Comparison of ENCODE assay signal across 1 cellular context in the genomic region with DNA sequence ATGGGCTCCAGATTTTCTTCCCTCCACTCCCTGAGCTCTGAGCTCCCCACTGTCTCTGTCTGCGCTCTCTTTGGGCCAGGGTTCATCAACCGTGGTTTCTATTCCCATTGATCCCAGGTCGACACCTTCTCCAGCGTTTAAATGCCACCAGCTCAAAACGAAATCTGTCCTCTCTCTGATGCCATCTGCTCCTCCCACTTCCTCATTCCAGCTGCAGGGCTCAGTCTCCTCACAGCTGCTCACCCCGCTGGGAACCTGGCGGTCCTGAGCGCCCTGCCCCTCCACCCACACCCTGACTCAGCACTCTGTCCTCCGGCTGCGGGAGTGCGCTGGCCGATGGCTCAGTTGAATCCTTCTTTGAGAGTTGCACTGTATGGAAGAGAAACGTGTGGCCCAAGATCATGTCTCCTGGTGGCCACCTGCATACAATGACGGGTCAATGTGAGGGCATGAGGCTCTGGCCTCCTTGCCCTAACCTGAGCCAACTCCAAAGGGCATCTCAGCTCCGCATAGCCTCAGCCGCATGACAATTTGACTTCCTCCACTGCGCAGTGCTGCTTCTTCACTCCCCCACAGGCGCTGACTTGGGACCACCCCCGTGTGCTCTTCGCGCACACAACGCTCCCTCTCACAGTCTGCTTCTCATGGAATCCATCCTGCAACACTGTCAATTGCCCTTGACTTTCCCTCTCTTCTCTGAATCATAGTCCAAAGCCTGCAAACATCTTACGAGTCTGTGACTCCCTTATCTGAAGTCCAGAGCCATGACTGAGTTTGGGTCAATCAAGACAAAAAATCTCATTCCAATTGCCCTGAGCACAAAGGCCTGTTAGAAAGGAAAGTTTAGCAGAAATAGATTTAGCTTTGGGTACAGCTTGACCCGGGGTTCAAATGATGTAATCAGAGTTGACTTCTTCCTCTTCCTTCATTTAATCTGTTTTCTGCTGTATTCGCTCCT.
TF ChIP-seq lines count a peak whose summit lies in the region.

No MANE protein-coding gene starts in this region.

TF ChIP-seq in HepG2, 621 proteins besides CTCF, POLR2A, EP300 and RAD21 (continued from another document and continues in another):
- TF ChIP-seq, protein P1, sequence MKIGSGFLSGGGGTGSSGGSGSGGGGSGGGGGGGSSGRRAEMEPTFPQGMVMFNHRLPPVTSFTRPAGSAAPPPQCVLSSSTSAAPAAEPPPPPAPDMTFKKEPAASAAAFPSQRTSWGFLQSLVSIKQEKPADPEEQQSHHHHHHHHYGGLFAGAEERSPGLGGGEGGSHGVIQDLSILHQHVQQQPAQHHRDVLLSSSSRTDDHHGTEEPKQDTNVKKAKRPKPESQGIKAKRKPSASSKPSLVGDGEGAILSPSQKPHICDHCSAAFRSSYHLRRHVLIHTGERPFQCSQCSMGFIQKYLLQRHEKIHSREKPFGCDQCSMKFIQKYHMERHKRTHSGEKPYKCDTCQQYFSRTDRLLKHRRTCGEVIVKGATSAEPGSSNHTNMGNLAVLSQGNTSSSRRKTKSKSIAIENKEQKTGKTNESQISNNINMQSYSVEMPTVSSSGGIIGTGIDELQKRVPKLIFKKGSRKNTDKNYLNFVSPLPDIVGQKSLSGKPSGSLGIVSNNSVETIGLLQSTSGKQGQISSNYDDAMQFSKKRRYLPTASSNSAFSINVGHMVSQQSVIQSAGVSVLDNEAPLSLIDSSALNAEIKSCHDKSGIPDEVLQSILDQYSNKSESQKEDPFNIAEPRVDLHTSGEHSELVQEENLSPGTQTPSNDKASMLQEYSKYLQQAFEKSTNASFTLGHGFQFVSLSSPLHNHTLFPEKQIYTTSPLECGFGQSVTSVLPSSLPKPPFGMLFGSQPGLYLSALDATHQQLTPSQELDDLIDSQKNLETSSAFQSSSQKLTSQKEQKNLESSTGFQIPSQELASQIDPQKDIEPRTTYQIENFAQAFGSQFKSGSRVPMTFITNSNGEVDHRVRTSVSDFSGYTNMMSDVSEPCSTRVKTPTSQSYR (CRISPR knock-in tag; IDR thresholded peaks at IDR 0.05; ENCODE audit: borderline replicate concordance): peak; percentile 66; the same call in 1 of the 2 replicates
- TF ChIP-seq ZNF761 (CRISPR knock-in tag; conservative IDR thresholded peaks at IDR 0.05) (0 out of 2 replicates have a peak, but pooled peaks have one; percentile 27), KMT2A (CRISPR knock-in tag; IDR thresholded peaks at IDR 0.05) (no peak), ARHGAP35 (CRISPR knock-in tag; IDR thresholded peaks at IDR 0.05; ENCODE audit: borderline replicate concordance) (no peak), CEBPG (CRISPR knock-in tag; IDR thresholded peaks at IDR 0.05) (no peak), TEAD3 (CRISPR knock-in tag; optimal IDR thresholded peaks at IDR 0.05; ENCODE audit: borderline replicate concordance) (peak; percentile 99), KDM3A (CRISPR knock-in tag; IDR thresholded peaks at IDR 0.05; ENCODE audit: low read depth) (0 out of 2 replicates have a peak, but pooled peaks have one; percentile 27), ZNF839 (CRISPR knock-in tag; IDR thresholded peaks at IDR 0.05; ENCODE audit: borderline replicate concordance) (0 out of 2 replicates have a peak, but pooled peaks have one; percentile 46), SALL1 (CRISPR knock-in tag; IDR thresholded peaks at IDR 0.05) (0 out of 2 replicates have a peak, but pooled peaks have one; percentile 40), POGZ (CRISPR knock-in tag; IDR thresholded peaks at IDR 0.05) (peak; percentile 33; the same call in 1 of the 2 replicates), MTF2 (CRISPR knock-in tag; IDR thresholded peaks at IDR 0.05; ENCODE audit: borderline replicate concordance) (no peak), YEATS2 (CRISPR knock-in tag; IDR thresholded peaks at IDR 0.05; ENCODE audit: borderline replicate concordance) (no peak), ZMYM4 (CRISPR knock-in tag; IDR thresholded peaks at IDR 0.05) (peak; percentile 25; the same call in 1 of the 2 replicates), MAFG (CRISPR knock-in tag; IDR thresholded peaks at IDR 0.05) (peak; percentile 87), NFKB2 (CRISPR knock-in tag; IDR thresholded peaks at IDR 0.05; ENCODE audit: borderline replicate concordance) (0 out of 2 replicates have a peak, but pooled peaks have one; percentile 35), ZNF547 (CRISPR knock-in tag; IDR thresholded peaks at IDR 0.05) (0 out of 2 replicates have a peak, but pooled peaks have one; percentile 38), MTA3 (CRISPR knock-in tag; IDR thresholded peaks at IDR 0.05) (no peak), ZBTB8A (CRISPR knock-in tag; IDR thresholded peaks at IDR 0.05; ENCODE audit: borderline replicate concordance, low read depth) (no peak), BCL6 (CRISPR knock-in tag; IDR thresholded peaks at IDR 0.05) (no peak), ERF (CRISPR knock-in tag; IDR thresholded peaks at IDR 0.05) (peak; percentile 12; the same call in 1 of the 2 replicates), NFE2 (CRISPR knock-in tag; IDR thresholded peaks at IDR 0.05) (peak; percentile 44; the same call in 1 of the 2 replicates)
- TF ChIP-seq, protein P2, sequence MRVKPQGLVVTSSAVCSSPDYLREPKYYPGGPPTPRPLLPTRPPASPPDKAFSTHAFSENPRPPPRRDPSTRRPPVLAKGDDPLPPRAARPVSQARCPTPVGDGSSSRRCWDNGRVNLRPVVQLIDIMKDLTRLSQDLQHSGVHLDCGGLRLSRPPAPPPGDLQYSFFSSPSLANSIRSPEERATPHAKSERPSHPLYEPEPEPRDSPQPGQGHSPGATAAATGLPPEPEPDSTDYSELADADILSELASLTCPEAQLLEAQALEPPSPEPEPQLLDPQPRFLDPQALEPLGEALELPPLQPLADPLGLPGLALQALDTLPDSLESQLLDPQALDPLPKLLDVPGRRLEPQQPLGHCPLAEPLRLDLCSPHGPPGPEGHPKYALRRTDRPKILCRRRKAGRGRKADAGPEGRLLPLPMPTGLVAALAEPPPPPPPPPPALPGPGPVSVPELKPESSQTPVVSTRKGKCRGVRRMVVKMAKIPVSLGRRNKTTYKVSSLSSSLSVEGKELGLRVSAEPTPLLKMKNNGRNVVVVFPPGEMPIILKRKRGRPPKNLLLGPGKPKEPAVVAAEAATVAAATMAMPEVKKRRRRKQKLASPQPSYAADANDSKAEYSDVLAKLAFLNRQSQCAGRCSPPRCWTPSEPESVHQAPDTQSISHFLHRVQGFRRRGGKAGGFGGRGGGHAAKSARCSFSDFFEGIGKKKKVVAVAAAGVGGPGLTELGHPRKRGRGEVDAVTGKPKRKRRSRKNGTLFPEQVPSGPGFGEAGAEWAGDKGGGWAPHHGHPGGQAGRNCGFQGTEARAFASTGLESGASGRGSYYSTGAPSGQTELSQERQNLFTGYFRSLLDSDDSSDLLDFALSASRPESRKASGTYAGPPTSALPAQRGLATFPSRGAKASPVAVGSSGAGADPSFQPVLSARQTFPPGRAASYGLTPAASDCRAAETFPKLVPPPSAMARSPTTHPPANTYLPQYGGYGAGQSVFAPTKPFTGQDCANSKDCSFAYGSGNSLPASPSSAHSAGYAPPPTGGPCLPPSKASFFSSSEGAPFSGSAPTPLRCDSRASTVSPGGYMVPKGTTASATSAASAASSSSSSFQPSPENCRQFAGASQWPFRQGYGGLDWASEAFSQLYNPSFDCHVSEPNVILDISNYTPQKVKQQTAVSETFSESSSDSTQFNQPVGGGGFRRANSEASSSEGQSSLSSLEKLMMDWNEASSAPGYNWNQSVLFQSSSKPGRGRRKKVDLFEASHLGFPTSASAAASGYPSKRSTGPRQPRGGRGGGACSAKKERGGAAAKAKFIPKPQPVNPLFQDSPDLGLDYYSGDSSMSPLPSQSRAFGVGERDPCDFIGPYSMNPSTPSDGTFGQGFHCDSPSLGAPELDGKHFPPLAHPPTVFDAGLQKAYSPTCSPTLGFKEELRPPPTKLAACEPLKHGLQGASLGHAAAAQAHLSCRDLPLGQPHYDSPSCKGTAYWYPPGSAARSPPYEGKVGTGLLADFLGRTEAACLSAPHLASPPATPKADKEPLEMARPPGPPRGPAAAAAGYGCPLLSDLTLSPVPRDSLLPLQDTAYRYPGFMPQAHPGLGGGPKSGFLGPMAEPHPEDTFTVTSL (CRISPR knock-in tag; IDR thresholded peaks at IDR 0.05; ENCODE audit: borderline replicate concordance): no peak
- TF ChIP-seq, protein P3, sequence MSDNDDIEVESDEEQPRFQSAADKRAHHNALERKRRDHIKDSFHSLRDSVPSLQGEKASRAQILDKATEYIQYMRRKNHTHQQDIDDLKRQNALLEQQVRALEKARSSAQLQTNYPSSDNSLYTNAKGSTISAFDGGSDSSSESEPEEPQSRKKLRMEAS (IDR thresholded peaks at IDR 0.05): peak; percentile 31; the same call in 1 of the 2 replicates
- TF ChIP-seq, protein P4, sequence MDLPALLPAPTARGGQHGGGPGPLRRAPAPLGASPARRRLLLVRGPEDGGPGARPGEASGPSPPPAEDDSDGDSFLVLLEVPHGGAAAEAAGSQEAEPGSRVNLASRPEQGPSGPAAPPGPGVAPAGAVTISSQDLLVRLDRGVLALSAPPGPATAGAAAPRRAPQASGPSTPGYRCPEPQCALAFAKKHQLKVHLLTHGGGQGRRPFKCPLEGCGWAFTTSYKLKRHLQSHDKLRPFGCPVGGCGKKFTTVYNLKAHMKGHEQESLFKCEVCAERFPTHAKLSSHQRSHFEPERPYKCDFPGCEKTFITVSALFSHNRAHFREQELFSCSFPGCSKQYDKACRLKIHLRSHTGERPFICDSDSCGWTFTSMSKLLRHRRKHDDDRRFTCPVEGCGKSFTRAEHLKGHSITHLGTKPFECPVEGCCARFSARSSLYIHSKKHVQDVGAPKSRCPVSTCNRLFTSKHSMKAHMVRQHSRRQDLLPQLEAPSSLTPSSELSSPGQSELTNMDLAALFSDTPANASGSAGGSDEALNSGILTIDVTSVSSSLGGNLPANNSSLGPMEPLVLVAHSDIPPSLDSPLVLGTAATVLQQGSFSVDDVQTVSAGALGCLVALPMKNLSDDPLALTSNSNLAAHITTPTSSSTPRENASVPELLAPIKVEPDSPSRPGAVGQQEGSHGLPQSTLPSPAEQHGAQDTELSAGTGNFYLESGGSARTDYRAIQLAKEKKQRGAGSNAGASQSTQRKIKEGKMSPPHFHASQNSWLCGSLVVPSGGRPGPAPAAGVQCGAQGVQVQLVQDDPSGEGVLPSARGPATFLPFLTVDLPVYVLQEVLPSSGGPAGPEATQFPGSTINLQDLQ (CRISPR knock-in tag; IDR thresholded peaks at IDR 0.05): no peak
- TF ChIP-seq, protein P5, sequence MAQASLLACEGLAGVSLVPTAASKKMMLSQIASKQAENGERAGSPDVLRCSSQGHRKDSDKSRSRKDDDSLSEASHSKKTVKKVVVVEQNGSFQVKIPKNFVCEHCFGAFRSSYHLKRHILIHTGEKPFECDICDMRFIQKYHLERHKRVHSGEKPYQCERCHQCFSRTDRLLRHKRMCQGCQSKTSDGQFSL (CRISPR knock-in tag; IDR thresholded peaks at IDR 0.05): peak; percentile 58; the same call in 1 of the 2 replicates
- TF ChIP-seq, protein P6, sequence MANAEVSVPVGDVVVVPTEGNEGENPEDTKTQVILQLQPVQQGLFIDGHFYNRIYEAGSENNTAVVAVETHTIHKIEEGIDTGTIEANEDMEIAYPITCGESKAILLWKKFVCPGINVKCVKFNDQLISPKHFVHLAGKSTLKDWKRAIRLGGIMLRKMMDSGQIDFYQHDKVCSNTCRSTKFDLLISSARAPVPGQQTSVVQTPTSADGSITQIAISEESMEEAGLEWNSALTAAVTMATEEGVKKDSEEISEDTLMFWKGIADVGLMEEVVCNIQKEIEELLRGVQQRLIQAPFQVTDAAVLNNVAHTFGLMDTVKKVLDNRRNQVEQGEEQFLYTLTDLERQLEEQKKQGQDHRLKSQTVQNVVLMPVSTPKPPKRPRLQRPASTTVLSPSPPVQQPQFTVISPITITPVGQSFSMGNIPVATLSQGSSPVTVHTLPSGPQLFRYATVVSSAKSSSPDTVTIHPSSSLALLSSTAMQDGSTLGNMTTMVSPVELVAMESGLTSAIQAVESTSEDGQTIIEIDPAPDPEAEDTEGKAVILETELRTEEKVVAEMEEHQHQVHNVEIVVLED (CRISPR knock-in tag; IDR thresholded peaks at IDR 0.05; ENCODE audit: borderline replicate concordance): 0 out of 2 replicates have a peak, but pooled peaks have one; percentile 20
- TF ChIP-seq, protein P7, sequence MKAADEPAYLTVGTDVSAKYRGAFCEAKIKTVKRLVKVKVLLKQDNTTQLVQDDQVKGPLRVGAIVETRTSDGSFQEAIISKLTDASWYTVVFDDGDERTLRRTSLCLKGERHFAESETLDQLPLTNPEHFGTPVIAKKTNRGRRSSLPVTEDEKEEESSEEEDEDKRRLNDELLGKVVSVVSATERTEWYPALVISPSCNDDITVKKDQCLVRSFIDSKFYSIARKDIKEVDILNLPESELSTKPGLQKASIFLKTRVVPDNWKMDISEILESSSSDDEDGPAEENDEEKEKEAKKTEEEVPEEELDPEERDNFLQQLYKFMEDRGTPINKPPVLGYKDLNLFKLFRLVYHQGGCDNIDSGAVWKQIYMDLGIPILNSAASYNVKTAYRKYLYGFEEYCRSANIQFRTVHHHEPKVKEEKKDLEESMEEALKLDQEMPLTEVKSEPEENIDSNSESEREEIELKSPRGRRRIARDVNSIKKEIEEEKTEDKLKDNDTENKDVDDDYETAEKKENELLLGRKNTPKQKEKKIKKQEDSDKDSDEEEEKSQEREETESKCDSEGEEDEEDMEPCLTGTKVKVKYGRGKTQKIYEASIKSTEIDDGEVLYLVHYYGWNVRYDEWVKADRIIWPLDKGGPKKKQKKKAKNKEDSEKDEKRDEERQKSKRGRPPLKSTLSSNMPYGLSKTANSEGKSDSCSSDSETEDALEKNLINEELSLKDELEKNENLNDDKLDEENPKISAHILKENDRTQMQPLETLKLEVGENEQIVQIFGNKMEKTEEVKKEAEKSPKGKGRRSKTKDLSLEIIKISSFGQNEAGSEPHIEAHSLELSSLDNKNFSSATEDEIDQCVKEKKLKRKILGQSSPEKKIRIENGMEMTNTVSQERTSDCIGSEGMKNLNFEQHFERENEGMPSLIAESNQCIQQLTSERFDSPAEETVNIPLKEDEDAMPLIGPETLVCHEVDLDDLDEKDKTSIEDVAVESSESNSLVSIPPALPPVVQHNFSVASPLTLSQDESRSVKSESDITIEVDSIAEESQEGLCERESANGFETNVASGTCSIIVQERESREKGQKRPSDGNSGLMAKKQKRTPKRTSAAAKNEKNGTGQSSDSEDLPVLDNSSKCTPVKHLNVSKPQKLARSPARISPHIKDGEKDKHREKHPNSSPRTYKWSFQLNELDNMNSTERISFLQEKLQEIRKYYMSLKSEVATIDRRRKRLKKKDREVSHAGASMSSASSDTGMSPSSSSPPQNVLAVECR (CRISPR knock-in tag; IDR thresholded peaks at IDR 0.05; ENCODE audit: borderline replicate concordance): peak; percentile 24; the same call in 1 of the 2 replicates
- TF ChIP-seq, protein P8, sequence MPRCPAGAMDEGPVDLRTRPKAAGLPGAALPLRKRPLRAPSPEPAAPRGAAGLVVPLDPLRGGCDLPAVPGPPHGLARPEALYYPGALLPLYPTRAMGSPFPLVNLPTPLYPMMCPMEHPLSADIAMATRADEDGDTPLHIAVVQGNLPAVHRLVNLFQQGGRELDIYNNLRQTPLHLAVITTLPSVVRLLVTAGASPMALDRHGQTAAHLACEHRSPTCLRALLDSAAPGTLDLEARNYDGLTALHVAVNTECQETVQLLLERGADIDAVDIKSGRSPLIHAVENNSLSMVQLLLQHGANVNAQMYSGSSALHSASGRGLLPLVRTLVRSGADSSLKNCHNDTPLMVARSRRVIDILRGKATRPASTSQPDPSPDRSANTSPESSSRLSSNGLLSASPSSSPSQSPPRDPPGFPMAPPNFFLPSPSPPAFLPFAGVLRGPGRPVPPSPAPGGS (CRISPR knock-in tag; IDR thresholded peaks at IDR 0.05): peak; percentile 38; the same call in 1 of the 2 replicates
